In the genomic region with DNA sequence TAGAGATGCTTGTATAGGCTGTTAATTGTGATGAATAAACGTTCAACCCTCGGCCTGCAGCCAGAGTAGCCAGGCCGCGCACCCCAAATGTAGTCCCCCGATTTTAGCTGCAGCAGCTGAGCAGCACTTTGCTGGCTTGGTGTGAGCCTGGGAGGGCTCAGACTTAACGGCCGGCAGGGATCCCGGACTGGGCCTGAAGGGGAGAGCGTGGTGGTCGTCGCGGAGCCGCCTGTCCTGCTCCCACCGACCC, we compare ENCODE assay signal across 8 cellular contexts. TPM values are rescaled to one million over a fixed set of nuclear protein-coding genes. Genes with fewer than 3 reads are reported as not detected.
DNase-seq lines count a peak whose midpoint lies in the region; ATAC-seq and TF ChIP-seq lines count a peak whose summit lies in the region.

No MANE protein-coding gene starts in this region.

- H2AFZ ChIP-seq in IMR-90 (replicated peaks; ENCODE audit: low read length, poor library complexity), result peak overlapping the region; percentile 92

- DNase-seq in AG04450 (ENCODE audit: low read depth, low spot score), result no peak
- DNase-seq in IMR-90, result no peak
- DNase-seq in dorsolateral prefrontal cortex, result no peak
- DNase-seq in naive thymus-derived CD8-positive, alpha-beta T cell, result no peak
- no peak for DNase-seq in hepatic stellate cell (ENCODE audit: low spot score)
- DNase-seq in stimulated activated naive CD4-positive, alpha-beta T cell (lab: John Stamatoyannopoulos, UW), result no peak
- no peak for DNase-seq in HuH-7.5 (ENCODE audit: low spot score)
- no peak for DNase-seq in NK-92 treated with Interleukin-12 subunit alpha and Interleukin-12 subunit beta, amount 100 ng/mL, for 24 hours (lab: John Stamatoyannopoulos, UW)

- H3K9me3 Mint-ChIP-seq in naive thymus-derived CD8-positive, alpha-beta T cell, result no peaks in the 10 kb centered on the region

- no peak; the same call in 1 of the 2 replicates for ATAC-seq in IMR-90 (ENCODE audit: low read depth)
- no peak for ATAC-seq in naive thymus-derived CD8-positive, alpha-beta T cell

- peaks cover 3% of the 10 kb centered on the region; the same call in 1 of the 2 replicates for H4K20me1 ChIP-seq in IMR-90 (ENCODE audit: insufficient read depth, low read length)

- H4K8ac ChIP-seq in IMR-90 (ENCODE audit: low read depth in 2 of 2, low read length in 2 of 2), result peak overlapping the region; percentile 91 to 99

- no peak overlapping the region for H3K23ac ChIP-seq in IMR-90 (ENCODE audit: low read depth, low read length)

- no peak overlapping the region for H2BK120ac ChIP-seq in IMR-90 (ENCODE audit: low read depth, low read length)

- H3K4ac ChIP-seq in IMR-90 (ENCODE audit: low read depth, low read length), result peak overlapping the region; percentile 90

- H2AK9ac ChIP-seq in IMR-90 (replicated peaks; ENCODE audit: low read depth, low read length, poor library complexity), result peak overlapping the region; percentile 75

- no peak overlapping the region for H3K18ac ChIP-seq in IMR-90 (ENCODE audit: low read depth, low read length)

- peaks cover 32% of the 10 kb centered on the region; the same call in 1 of the 2 replicates for H3K9me1 ChIP-seq in IMR-90 (ENCODE audit: insufficient read depth, low read length)

- no peak overlapping the region; the same call in 1 of the 2 replicates for H3K56ac ChIP-seq in IMR-90 (ENCODE audit: extremely low read depth, insufficient read depth, low read length)

- H3K9me3 ChIP-seq in AG04450 (ENCODE audit: control insufficient read depth, insufficient read depth, low read length), result no peaks in the 10 kb centered on the region; the same call in 1 of the 2 replicates
- no peaks in the 10 kb centered on the region for H3K9me3 ChIP-seq in IMR-90 (ENCODE audit: control insufficient read depth, insufficient read depth, low read length)

- TF ChIP-seq CTCF in AG04450 (IDR thresholded peaks at IDR 0.05; ENCODE audit: low read depth, low read length) (no peak), IMR-90 (conservative IDR thresholded peaks at IDR 0.05; ENCODE audit: low read depth, low read length) (no peak), dorsolateral prefrontal cortex (IDR thresholded peaks at IDR 0.05 in 54 of 56, conservative IDR thresholded peaks at IDR 0.05 in 2 of 56; ENCODE audit: low read depth in 1 of 56, partially characterized antibody in 56 of 56) (no peak)

- H3K4me2 ChIP-seq in IMR-90 (ENCODE audit: low read depth, low read length), result peak overlapping the region; percentile 96

- H4K91ac ChIP-seq in IMR-90 (ENCODE audit: insufficient read depth, low read depth, low read length), result peak overlapping the region; percentile 48; the same call in 1 of the 2 replicates

- no peak overlapping the region for H2BK20ac ChIP-seq in IMR-90 (ENCODE audit: low read depth, low read length)

- peaks cover 0 to 41% (median 4%) of the 10 kb centered on the region in 3 donors for H3K36me3 Mint-ChIP-seq in naive thymus-derived CD8-positive, alpha-beta T cell

- H3K9ac ChIP-seq in IMR-90 (ENCODE audit: low read depth, low read length), result 0 out of 2 replicates have a peak overlapping the region, but pooled peaks have one; percentile 27

- POLR2A ChIA-PET in AG04450 (lab: Yijun Ruan, JAX), result interaction anchor here (0.9 to 1.5 kb wide), 3 partner anchors 27 to 40 kb away, joined by 3 to 6 read pairs (median 4); a partner anchor contains a TSS
- POLR2A ChIA-PET in IMR-90 (lab: Charles Lee; ENCODE audit: unreplicated experiment), result no interaction called here
- POLR2A ChIA-PET in naive thymus-derived CD8-positive, alpha-beta T cell (lab: Charles Lee), result interaction anchor here (0.5 to 1.5 kb wide), 8 partner anchors 12 to 723 kb away, joined by 3 to 8 read pairs (median 4); a partner anchor contains a TSS

- dilution Hi-C loops in IMR-90 (cut with HindIII; ENCODE audit: low sequenced_read_pairs, unreplicated experiment), result no loop called here

- H3K4me3 ChIP-seq in AG04450 (ENCODE audit: low read depth, low read length) (peak overlapping the region; percentile 73), IMR-90 (ENCODE audit: insufficient read depth, low read depth, low read length) (peak overlapping the region; percentile 68), dorsolateral prefrontal cortex (peak overlapping the region; percentile 55 to 100 (median 78))

- no peak for TF ChIP-seq POLR2A in IMR-90 (IDR thresholded peaks at IDR 0.05; ENCODE audit: low read depth, low read length)

- H3K4me3 Mint-ChIP-seq in naive thymus-derived CD8-positive, alpha-beta T cell, result peak overlapping the region; percentile 84 to 96 (median 92)

- CTCF ChIA-PET in AG04450 (lab: Charles Lee) (no interaction called here), IMR-90 (lab: Yijun Ruan, JAX) (interaction anchor here (1.0 kb wide), 1 partner anchor 32 kb away, joined by 5 read pairs; no protein-coding TSS in a partner anchor)

- H3K27ac Mint-ChIP-seq in naive thymus-derived CD8-positive, alpha-beta T cell, result peak overlapping the region in 8 of 10 donors; percentile 16 to 90 (median 71)

- no peak for TF ChIP-seq RAD21 in IMR-90 (IDR thresholded peaks at IDR 0.05; ENCODE audit: low read length)

- H4K5ac ChIP-seq in IMR-90 (ENCODE audit: low read depth, low read length), result peak overlapping the region; percentile 47

- intact Hi-C loops in IMR-90 (cut with micrococcal nuclease), result loop anchor here (1.0 kb wide), 1 partner anchor 27 kb away; a partner anchor contains a TSS
- intact Hi-C loops in dorsolateral prefrontal cortex (cut with DNase I), result loop anchor here in 1 of 2 donors (5.0 kb wide), 1 partner anchor 78 kb away; a partner anchor contains a TSS

- H2BK15ac ChIP-seq in IMR-90 (ENCODE audit: low read depth, low read length), result no peak overlapping the region

- H2AK5ac ChIP-seq in IMR-90 (ENCODE audit: low read depth, low read length), result peak overlapping the region; percentile 85

- H3K4me1 ChIP-seq in IMR-90 (ENCODE audit: control insufficient read depth, insufficient read depth, low read length), result peaks cover 13% of the 10 kb centered on the region

- no peak overlapping the region for H2BK5ac ChIP-seq in IMR-90 (ENCODE audit: low read depth, low read length, poor library complexity, severe bottlenecking)

- H3K36me3 ChIP-seq in IMR-90 (ENCODE audit: control insufficient read depth, insufficient read depth, low read length), result peaks cover 41% of the 10 kb centered on the region

- H3K27me3 Mint-ChIP-seq in naive thymus-derived CD8-positive, alpha-beta T cell, result peaks cover 0 to 5% (median 2%) of the 10 kb centered on the region in 5 donors

- no peaks in the 10 kb centered on the region for H3K27me3 ChIP-seq in AG04450 (ENCODE audit: control insufficient read depth, insufficient read depth, low read length)
- H3K27me3 ChIP-seq in IMR-90 (ENCODE audit: control insufficient read depth, insufficient read depth, low read length), result no peaks in the 10 kb centered on the region
- no peaks in the 10 kb centered on the region for H3K27me3 ChIP-seq in dorsolateral prefrontal cortex

- H3K27ac ChIP-seq in AG04450 (ENCODE audit: low read depth, low read length), result peak overlapping the region; percentile 52
- peak overlapping the region; percentile 44 for H3K27ac ChIP-seq in IMR-90 (ENCODE audit: insufficient read depth, low read length)
- peak overlapping the region; percentile 1 to 96 (median 82) for H3K27ac ChIP-seq in dorsolateral prefrontal cortex

- peaks cover 23 to 32% (median 28%) of the 10 kb centered on the region in 4 donors for H3K4me1 Mint-ChIP-seq in naive thymus-derived CD8-positive, alpha-beta T cell

- BruUV-seq in IMR-90 (replicated peaks; lab: Mats Ljungman, UMichigan), result no TSS peak

- 15% methylated on average over 4 of the region's 14 CpGs; no CpG with 5 or more reads in 1 of the 2 experiments for WGBS in IMR-90 (ENCODE audit: extremely low coverage in 2 of 2, insufficient read length in 1 of 2), 2 experiments

- H3K79me1 ChIP-seq in IMR-90 (ENCODE audit: low read depth in 1 of 2, low read length in 2 of 2), result peaks cover 15 to 77% of the 10 kb centered on the region in 2 experiments

- H3K14ac ChIP-seq in IMR-90 (replicated peaks; ENCODE audit: low read depth, low read length), result 0 out of 2 replicates have a peak overlapping the region, but pooled peaks have one; percentile 16

- in situ Hi-C loops in IMR-90 (cut with MboI; ENCODE audit: low sequenced_read_pairs), result no loop called here

RNA-seq across cellular contexts. Expression of a gene that starts 11.9 kb away (rescaled TPM):
- 5.1 and 8.0 TPM in 2 replicates for polyA plus RNA-seq in AG04450 (2011; rRNA removed)
- polyA minus RNA-seq in AG04450 (2011; rRNA and poly(A)+ RNA removed), result 9.5 and 9.9 TPM in 2 replicates
- 9.1 and 9.4 TPM in 2 replicates for total RNA-seq in IMR-90 (2012; rRNA removed)
- polyA plus RNA-seq in IMR-90 (2012; rRNA removed), result 6.6 and 7.3 TPM in 2 replicates
- 3.2 and 4.6 TPM in 2 replicates for polyA plus RNA-seq in IMR-90 (2012; cell fraction: cytosol; rRNA removed)
- polyA plus RNA-seq in IMR-90 (2012; cell fraction: nucleus; rRNA removed; ENCODE audit: low replicate concordance), result 9.8 and 11.9 TPM in 2 replicates
- total RNA-seq in dorsolateral prefrontal cortex, result 10 to 100 TPM; 11.5 to 20.4 (median 15.6) TPM
- total RNA-seq in naive thymus-derived CD8-positive, alpha-beta T cell, result 1 to 10 TPM; 9.3 to 10.0 TPM
- 1 to 10 TPM in 1 of 3 donors, under 1 TPM in 2; 0.17 to 2.5 (median 0.91) TPM for polyA plus RNA-seq in naive thymus-derived CD8-positive, alpha-beta T cell

RNA-seq across cellular contexts. Expression of a gene that starts 12.9 kb away (rescaled TPM):
- polyA plus RNA-seq in AG04450 (2011; rRNA removed) (66.8 and 75.5 TPM in 2 replicates), IMR-90 (2012; rRNA removed) (46.7 and 49.7 TPM in 2 replicates)
- polyA minus RNA-seq in AG04450 (2011; rRNA and poly(A)+ RNA removed), result 108 and 117 TPM in 2 replicates
- total RNA-seq in IMR-90 (2012; rRNA removed) (63.9 and 72.4 TPM in 2 replicates), dorsolateral prefrontal cortex (100 to 1,000 TPM in 39 of 120 experiments, 10 to 100 TPM in 81; 72.0 to 128 (median 95.4) TPM)
- 22.2 and 29.2 TPM in 2 replicates for polyA plus RNA-seq in IMR-90 (2012; cell fraction: cytosol; rRNA removed)
- polyA plus RNA-seq in IMR-90 (2012; cell fraction: nucleus; rRNA removed; ENCODE audit: low replicate concordance), result 74.3 and 98.0 TPM in 2 replicates
- total RNA-seq in naive thymus-derived CD8-positive, alpha-beta T cell, result 100 to 1,000 TPM; 112 to 114 TPM
- polyA plus RNA-seq in naive thymus-derived CD8-positive, alpha-beta T cell, result 10 to 100 TPM; 24.4 to 52.4 (median 27.2) TPM

RNA-seq across cellular contexts. Expression of a gene that starts 13.2 kb away (rescaled TPM):
- polyA plus RNA-seq in AG04450 (2011; rRNA removed) (2.6 and 3.1 TPM in 2 replicates), IMR-90 (2012; rRNA removed) (7.6 and 8.8 TPM in 2 replicates)
- 1.9 and 3.6 TPM in 2 replicates for polyA minus RNA-seq in AG04450 (2011; rRNA and poly(A)+ RNA removed)
- total RNA-seq in IMR-90 (2012; rRNA removed) (0.90 and 1.7 TPM in 2 replicates), dorsolateral prefrontal cortex (10 to 100 TPM in 93 of 120 experiments, 1 to 10 TPM in 27; 3.6 to 27.3 (median 12.7) TPM)
- polyA plus RNA-seq in IMR-90 (2012; cell fraction: cytosol; rRNA removed), result 5.0 and 5.2 TPM in 2 replicates
- polyA plus RNA-seq in IMR-90 (2012; cell fraction: nucleus; rRNA removed; ENCODE audit: low replicate concordance), result 47.8 and 56.3 TPM in 2 replicates
- total RNA-seq in naive thymus-derived CD8-positive, alpha-beta T cell, result 1 to 10 TPM; 2.0 to 4.1 TPM
- polyA plus RNA-seq in naive thymus-derived CD8-positive, alpha-beta T cell, result under 1 TPM; 0.11 to 0.38 (median 0.31) TPM

RNA-seq across cellular contexts. Expression of a gene that starts 26.8 kb away (rescaled TPM):
- 21.7 and 26.0 TPM in 2 replicates for polyA plus RNA-seq in AG04450 (2011; rRNA removed)
- 18.6 and 28.5 TPM in 2 replicates for polyA minus RNA-seq in AG04450 (2011; rRNA and poly(A)+ RNA removed)
- 26.0 and 26.7 TPM in 2 replicates for total RNA-seq in IMR-90 (2012; rRNA removed)
- 37.7 and 38.9 TPM in 2 replicates for polyA plus RNA-seq in IMR-90 (2012; rRNA removed)
- polyA plus RNA-seq in IMR-90 (2012; cell fraction: cytosol; rRNA removed), result 20.1 and 32.6 TPM in 2 replicates
- polyA plus RNA-seq in IMR-90 (2012; cell fraction: nucleus; rRNA removed; ENCODE audit: low replicate concordance), result 162 and 239 TPM in 2 replicates
- total RNA-seq in dorsolateral prefrontal cortex, result 10 to 100 TPM; 25.1 to 55.2 (median 38.8) TPM
- total RNA-seq in naive thymus-derived CD8-positive, alpha-beta T cell, result 10 to 100 TPM; 50.2 to 53.7 TPM
- 10 to 100 TPM; 39.7 to 43.1 (median 40.6) TPM for polyA plus RNA-seq in naive thymus-derived CD8-positive, alpha-beta T cell
